9 cellular contexts compared by ENCODE assay signal in genomic region chr3:45987368-45988099, GRCh38. TPM values are rescaled to one million over a fixed set of nuclear protein-coding genes. Genes with fewer than 3 reads are reported as not detected.
DNase-seq lines count a peak whose midpoint lies in the region; ATAC-seq and TF ChIP-seq lines count a peak whose summit lies in the region.
"Had no signal": no experiment of that assay in that cellular context is flagged by ENCODE, and none has a peak within 500 bp of the region (broad histone marks: within the 10 kb centered on the region; RNA-seq: fewer than 3 reads in every experiment).

No MANE protein-coding gene starts in this region.

- H3K4me1 Mint-ChIP-seq in brain, result peaks cover 55% of the 10 kb centered on the region
- H3K4me1 Mint-ChIP-seq in activated naive CD4-positive, alpha-beta T cell treated with anti-CD3 and anti-CD28 coated beads, Interleukin-2, amount 10 ng/mL, durations not matched to agents 7 days and 5 days, result peaks cover 36% of the 10 kb centered on the region

- H3K9me3 Mint-ChIP-seq in brain, result no peaks in the 10 kb centered on the region
- no peaks in the 10 kb centered on the region for H3K9me3 Mint-ChIP-seq in activated naive CD4-positive, alpha-beta T cell treated with anti-CD3 and anti-CD28 coated beads, Interleukin-2, amount 10 ng/mL, durations not matched to agents 7 days and 5 days
- H3K9me3 Mint-ChIP-seq: activated T-helper 1 cell treated with anti-CD3 and anti-CD28 coated beads, Interleukin-12 subunit alpha, Interleukin-12 subunit beta, Interleukin-2, Interleukin-4 antibody, amounts not matched to agents 30 ng/mL and 10 ng/mL and 1 ng/mL, durations not matched to agents 14 hours and 24 hours and 36 hours had no signal

- H3K9me3 ChIP-seq in left lung (no peaks in the 10 kb centered on the region), subcutaneous abdominal adipose tissue (ENCODE audit: control insufficient read depth in 5 of 5, low read length in 5 of 5) (no peaks in the 10 kb centered on the region)

- peak overlapping the region in 3 of 5 donors; percentile 20 to 28 (median 25) for H3K9ac ChIP-seq in subcutaneous abdominal adipose tissue (ENCODE audit: low read length in 5 of 5)

- peaks cover 0 to 29% of the 10 kb centered on the region in 2 donors for H3K36me3 ChIP-seq in left lung
- H3K36me3 ChIP-seq in subcutaneous abdominal adipose tissue (ENCODE audit: control insufficient read depth in 5 of 5, insufficient read depth in 5 of 5, low read length in 5 of 5), result peaks cover 1 to 27% (median 19%) of the 10 kb centered on the region in 5 donors

- H3K4me1 ChIP-seq in left lung (peaks cover 46 to 74% of the 10 kb centered on the region in 2 donors), subcutaneous abdominal adipose tissue (ENCODE audit: control insufficient read depth in 5 of 5, insufficient read depth in 5 of 5, low read length in 5 of 5) (peaks cover 13 to 56% (median 42%) of the 10 kb centered on the region in 5 donors)

- H3K27me3 Mint-ChIP-seq in brain, result no peaks in the 10 kb centered on the region
- no peaks in the 10 kb centered on the region for H3K27me3 Mint-ChIP-seq in activated naive CD4-positive, alpha-beta T cell treated with anti-CD3 and anti-CD28 coated beads, Interleukin-2, amount 10 ng/mL, durations not matched to agents 7 days and 5 days

- intact Hi-C loops in left lung (cut with DNase I), result no loop called here

- H3K36me3 Mint-ChIP-seq in brain, result no peaks in the 10 kb centered on the region
- H3K36me3 Mint-ChIP-seq in activated naive CD4-positive, alpha-beta T cell treated with anti-CD3 and anti-CD28 coated beads, Interleukin-2, amount 10 ng/mL, durations not matched to agents 7 days and 5 days, result peaks cover 69% of the 10 kb centered on the region

- H3K27ac ChIP-seq in left lung (peak overlapping the region; percentile 74 to 81), subcutaneous abdominal adipose tissue (ENCODE audit: low read depth, low read length) (peak overlapping the region; percentile 54)

- no peaks in the 10 kb centered on the region for H3K27me3 ChIP-seq in left lung
- no peaks in the 10 kb centered on the region for H3K27me3 ChIP-seq in subcutaneous abdominal adipose tissue (ENCODE audit: control insufficient read depth in 5 of 5, insufficient read depth in 4 of 5, low read length in 5 of 5)

- no peak for TF ChIP-seq CTCF in brain (conservative IDR thresholded peaks at IDR 0.05)
- no peak for TF ChIP-seq CTCF in left lung (IDR thresholded peaks at IDR 0.05)

- CTCF ChIA-PET in activated naive CD4-positive, alpha-beta T cell treated with anti-CD3 and anti-CD28 coated beads, Interleukin-2, amount 10 ng/mL, durations not matched to agents 7 days and 5 days (lab: Charles Lee), result interaction anchor here (0.7 to 1.0 kb wide), 2 partner anchors 11 to 89 kb away, joined by 3 read pairs; no protein-coding TSS in a partner anchor

- H3K4me3 Mint-ChIP-seq in brain, result peak overlapping the region in 3 of 5 experiments; percentile 0 to 80 (median 61)
- no peak overlapping the region for H3K4me3 Mint-ChIP-seq in activated naive CD4-positive, alpha-beta T cell treated with anti-CD3 and anti-CD28 coated beads, Interleukin-2, amount 10 ng/mL, durations not matched to agents 7 days and 5 days
- H3K4me3 Mint-ChIP-seq: activated T-helper 1 cell treated with anti-CD3 and anti-CD28 coated beads, Interleukin-12 subunit alpha, Interleukin-12 subunit beta, Interleukin-2, Interleukin-4 antibody, amounts not matched to agents 30 ng/mL and 10 ng/mL and 1 ng/mL, durations not matched to agents 14 hours and 24 hours and 36 hours had no signal

- H3K4me3 ChIP-seq in left lung (no peak overlapping the region), subcutaneous abdominal adipose tissue (ENCODE audit: low read depth in 1 of 5, low read length in 5 of 5) (no peak overlapping the region)

- DNase-seq in HT1080 (ENCODE audit: low read depth), result peak; percentile 52
- DNase-seq in left lung, result no peak
- no peak for DNase-seq in activated effector memory CD4-positive, alpha-beta T cell treated with anti-CD3 and anti-CD28 coated beads, Interleukin-2, amount 50 U/mL, for 16 hours
- no peak for DNase-seq in activated naive CD4-positive, alpha-beta T cell treated with anti-CD3 and anti-CD28 coated beads, Interleukin-2, amount 10 ng/mL, durations not matched to agents 7 days and 5 days
- no peak for DNase-seq in retina

- ATAC-seq in left lung, result peak; percentile 1

- H3K27ac Mint-ChIP-seq in brain, result peak overlapping the region in 4 of 5 experiments; percentile 76 to 97 (median 83)
- H3K27ac Mint-ChIP-seq in activated naive CD4-positive, alpha-beta T cell treated with anti-CD3 and anti-CD28 coated beads, Interleukin-2, amount 10 ng/mL, durations not matched to agents 7 days and 5 days, result no peak overlapping the region

RNA-seq across cellular contexts. Expression of gene FYCO1, which starts 8.1 kb away (rescaled TPM):
- total RNA-seq in HT1080 (2014; rRNA removed; shearing (Covaris generic)), result 7.9 and 10.3 TPM in 2 replicates
- polyA plus RNA-seq in HT1080 (2015; cell fraction: cytosol; rRNA removed), result 9.4 and 12.1 TPM in 2 replicates
- 23.0 and 23.2 TPM in 2 replicates for polyA plus RNA-seq in HT1080 (2015; cell fraction: nucleus; rRNA removed)
- 5.5 TPM for polyA plus RNA-seq in brain (ENCODE audit: insufficient read depth, low read depth, low replicate concordance)
- 10 to 100 TPM; 33.6 to 42.7 TPM for total RNA-seq in left lung

RNA-seq across cellular contexts. Expression of gene XCR1, which starts 39.7 kb away (rescaled TPM):
- total RNA-seq in HT1080 (2014; rRNA removed; shearing (Covaris generic)), result not detected in 2 replicates
- 0.07 TPM in 1 of 2 replicates, not detected in the other for polyA plus RNA-seq in HT1080 (2015; cell fraction: cytosol; rRNA removed)
- polyA plus RNA-seq in HT1080 (2015; cell fraction: nucleus; rRNA removed), result not detected in 2 replicates
- polyA plus RNA-seq in brain (ENCODE audit: insufficient read depth, low read depth, low replicate concordance), result not detected
- 1 to 10 TPM in 1 of 2 donors, under 1 TPM in 1; 0.44 to 2.0 TPM for total RNA-seq in left lung
- total RNA-seq: RPMI7951 had no signal

RNA-seq across cellular contexts. Expression of gene CXCR6, which starts 44.3 kb away (rescaled TPM):
- not detected in 2 replicates for total RNA-seq in HT1080 (2014; rRNA removed; shearing (Covaris generic))
- polyA plus RNA-seq in HT1080 (2015; cell fraction: cytosol; rRNA removed), result not detected in 2 replicates
- polyA plus RNA-seq in HT1080 (2015; cell fraction: nucleus; rRNA removed), result not detected in 2 replicates
- polyA plus RNA-seq in brain (ENCODE audit: insufficient read depth, low read depth, low replicate concordance), result not detected
- 1 to 10 TPM in 1 of 2 donors, under 1 TPM in 1; 0.96 to 4.1 TPM for total RNA-seq in left lung
- total RNA-seq: RPMI7951 had no signal
